ENCODE assay signal across 25 cellular contexts in the genomic region with DNA sequence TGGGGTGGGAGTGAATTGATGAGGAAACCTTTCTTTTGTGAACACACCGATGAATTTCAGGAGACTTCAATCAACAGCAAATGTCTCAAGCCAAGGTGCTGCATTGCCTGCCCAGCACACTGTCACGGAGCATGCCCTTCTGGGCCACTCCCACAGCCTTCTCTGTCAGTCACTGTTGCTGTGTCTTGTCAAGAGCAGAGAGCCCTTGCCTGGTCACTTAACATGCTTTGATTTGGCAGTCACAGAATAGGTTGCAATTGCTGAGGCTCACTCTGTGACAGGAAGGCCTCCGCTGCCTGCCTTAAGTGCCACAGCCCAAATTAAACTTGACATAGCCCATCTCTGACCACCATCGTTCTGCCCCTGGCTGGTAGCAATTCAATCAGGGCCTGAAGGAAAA.
"Had no signal": no experiment of that assay in that cellular context is flagged by ENCODE, and none has a peak within 500 bp of the region (broad histone marks: within the 10 kb centered on the region; RNA-seq: fewer than 3 reads in every experiment).

No MANE protein-coding gene starts in this region.

- H3K4me3 ChIP-seq: lower lobe of right lung, neural progenitor cell, psoas muscle, right lobe of liver, smooth muscle cell, stomach, testis, thyroid gland, transverse colon, upper lobe of left lung had no signal

- ATAC-seq: natural killer cell; psoas muscle; right lobe of liver; stimulated activated memory B cell treated with anti-CD40 and anti-IgM and Interleukin-4, amounts not matched to agents 10 μg/mL and 1 μg/mL and 100 μg/mL, for 72 hours had no signal

- DNase-seq: hypothalamus; immature natural killer cell; lower lobe of right lung; mammary epithelial cell; mesenchymal stem cell; naive B cell; natural killer cell; nephron progenitor cell; occipital lobe; psoas muscle; right lobe of liver; stimulated activated CD4-positive, alpha-beta T cell treated with anti-CD3 and anti-CD28 coated beads, Interleukin-1b, Interleukin-23, amount 100 ng/mL, for 48 hours; stimulated activated CD4-positive, alpha-beta T cell treated with anti-CD3 and anti-CD28 coated beads, Interleukin-2, amount 100 ng/mL, for 48 hours; stimulated activated CD4-positive, alpha-beta T cell treated with anti-CD3 and anti-CD28 coated beads, Interleukin-4, amount 100 ng/mL, for 4 hours; stimulated activated CD8-positive, alpha-beta memory T cell treated with anti-CD3 and anti-CD28 coated beads, Interleukin-4, amount 100 ng/mL, for 48 hours; stimulated activated naive CD4-positive, alpha-beta T cell treated with Interleukin-2 at 50 U/mL for 16 hours; stomach; testis; thyroid gland; transverse colon had no signal

- H3K27me3 ChIP-seq: neural progenitor cell, neutrophil, right lobe of liver, stomach, testis, thyroid gland, transverse colon, upper lobe of left lung had no signal

- H3K36me3 ChIP-seq: lower lobe of right lung, neural progenitor cell, neutrophil, right lobe of liver, stomach, thyroid gland, transverse colon, upper lobe of left lung had no signal
